In genomic region chr10:35854661-35855060, GRCh38 we compare ENCODE assay signal across 19 cellular contexts.
DNase-seq lines count a peak whose midpoint lies in the region; ATAC-seq and TF ChIP-seq lines count a peak whose summit lies in the region.
"Had no signal": no experiment of that assay in that cellular context is flagged by ENCODE, and none has a peak within 500 bp of the region (broad histone marks: within the 10 kb centered on the region; RNA-seq: fewer than 3 reads in every experiment).

No MANE protein-coding gene starts in this region.

- no peak overlapping the region for H3K27ac Mint-ChIP-seq in naive thymus-derived CD8-positive, alpha-beta T cell
- H3K27ac Mint-ChIP-seq: IgD-negative memory B cell, T-cell had no signal

- H3K36me3 ChIP-seq in esophagus squamous epithelium, result no peaks in the 10 kb centered on the region
- no peaks in the 10 kb centered on the region for H3K36me3 ChIP-seq in left ventricle myocardium inferior
- H3K36me3 ChIP-seq: BE2C had no signal

- H3K27ac ChIP-seq in AG04450 (ENCODE audit: low read depth, low read length), result no peak overlapping the region
- no peak overlapping the region for H3K27ac ChIP-seq in esophagus squamous epithelium
- no peak overlapping the region for H3K27ac ChIP-seq in left ventricle myocardium inferior (replicated peaks)
- H3K27ac ChIP-seq: RWPE1, SK-N-MC had no signal

- no peak overlapping the region for H3K4me3 ChIP-seq in AG04450 (ENCODE audit: low read depth, low read length)
- no peak overlapping the region for H3K4me3 ChIP-seq in esophagus squamous epithelium
- no peak overlapping the region for H3K4me3 ChIP-seq in left ventricle myocardium inferior
- H3K4me3 ChIP-seq: SK-N-MC had no signal

- H3K27me3 ChIP-seq in AG04450 (ENCODE audit: control insufficient read depth, insufficient read depth, low read length) (no peaks in the 10 kb centered on the region), esophagus squamous epithelium (no peaks in the 10 kb centered on the region), left ventricle myocardium inferior (ENCODE audit: low read depth) (no peaks in the 10 kb centered on the region)
- H3K27me3 ChIP-seq: BE2C had no signal

- H3K4me1 ChIP-seq in esophagus squamous epithelium (no peaks in the 10 kb centered on the region), left ventricle myocardium inferior (peaks cover 6% of the 10 kb centered on the region)
- H3K4me1 ChIP-seq: BE2C had no signal

- no peak for ATAC-seq in HG03039 (IDR thresholded peaks at IDR 0.05; ENCODE audit: unreplicated experiment)
- ATAC-seq in naive thymus-derived CD8-positive, alpha-beta T cell, result no peak
- ATAC-seq: T-cell had no signal

- DNase-seq in AG04450 (ENCODE audit: low read depth, low spot score) (peak; percentile 57), EH (ENCODE audit: low read depth) (peak; percentile 47), NCI-H2171 treated with DMSO at 0.1 percent for 48 hours (lab: John Stamatoyannopoulos, UW) (peak; percentile 79), amniotic epithelial cell (ENCODE audit: low read depth) (peak; percentile 44), esophagus squamous epithelium (lab: John Stamatoyannopoulos, UW) (no peak), left ventricle myocardium inferior (no peak)
- DNase-seq in naive thymus-derived CD8-positive, alpha-beta T cell, result no peak
- DNase-seq: BE2C, DND-41, MV-4-11, NCI-H187, NCI-H226, NCI-H526, SHP77 treated with DMSO at 0.1 percent for 48 hours, T-cell had no signal

- no peaks in the 10 kb centered on the region for H3K9me3 ChIP-seq in AG04450 (ENCODE audit: control insufficient read depth, insufficient read depth, low read length)
- H3K9me3 ChIP-seq in esophagus squamous epithelium, result peaks cover 0 to 7% (median 5%) of the 10 kb centered on the region in 3 donors
- peaks cover 13% of the 10 kb centered on the region for H3K9me3 ChIP-seq in left ventricle myocardium inferior (replicated peaks)
- H3K9me3 ChIP-seq: BE2C had no signal

- no peak for TF ChIP-seq POLR2A in esophagus squamous epithelium (IDR thresholded peaks at IDR 0.05)

- peaks cover 0 to 17% (median 7%) of the 10 kb centered on the region in 5 donors for H3K27me3 Mint-ChIP-seq in naive thymus-derived CD8-positive, alpha-beta T cell
- H3K27me3 Mint-ChIP-seq: IgD-negative memory B cell had no signal

- no peaks in the 10 kb centered on the region for H3K4me1 Mint-ChIP-seq in naive thymus-derived CD8-positive, alpha-beta T cell
- H3K4me1 Mint-ChIP-seq: IgD-negative memory B cell, T-cell had no signal

- POLR2A ChIA-PET in AG04450 (lab: Yijun Ruan, JAX), result no interaction called here
- POLR2A ChIA-PET in naive thymus-derived CD8-positive, alpha-beta T cell (lab: Charles Lee), result no interaction called here

- TF ChIP-seq CTCF in AG04450 (IDR thresholded peaks at IDR 0.05; ENCODE audit: low read depth, low read length) (no peak), esophagus squamous epithelium (IDR thresholded peaks at IDR 0.05) (no peak), left ventricle myocardium inferior (IDR thresholded peaks at IDR 0.05; ENCODE audit: borderline replicate concordance) (no peak)

- WGBS in esophagus squamous epithelium, 2 donors, result 72 to 75% methylated on average over 2 of the region's 2 CpGs

- H3K9me3 Mint-ChIP-seq in naive thymus-derived CD8-positive, alpha-beta T cell, result peaks cover 0 to 13% (median 7%) of the 10 kb centered on the region in 9 donors

- H3K36me3 Mint-ChIP-seq in naive thymus-derived CD8-positive, alpha-beta T cell, result peaks cover 0 to 6% (median 0%) of the 10 kb centered on the region in 3 donors
- H3K36me3 Mint-ChIP-seq: IgD-negative memory B cell, T-cell had no signal

- H3K4me3 Mint-ChIP-seq in naive thymus-derived CD8-positive, alpha-beta T cell, result no peak overlapping the region
- H3K4me3 Mint-ChIP-seq: IgD-negative memory B cell, T-cell had no signal

- CTCF ChIA-PET in AG04450 (lab: Charles Lee), result no interaction called here

- intact Hi-C loops in esophagus squamous epithelium (cut with DNase I) (no loop called here), left ventricle myocardium inferior (cut with micrococcal nuclease) (no loop called here)

Comparison
In these comparisons a context has a peak if more than half of its experiments do, and no peak if none do; other contexts are left out.
1. DNase-seq: peak in AG04450 (single experiment), EH (single experiment), NCI-H2171 treated with DMSO at 0.1 percent for 48 hours (single experiment) and amniotic epithelial cell (single experiment); none in esophagus squamous epithelium (single experiment), naive thymus-derived CD8-positive, alpha-beta T cell (0 of 10) and left ventricle myocardium inferior (single experiment).